8 cellular contexts compared by ENCODE assay signal in the genomic region with DNA sequence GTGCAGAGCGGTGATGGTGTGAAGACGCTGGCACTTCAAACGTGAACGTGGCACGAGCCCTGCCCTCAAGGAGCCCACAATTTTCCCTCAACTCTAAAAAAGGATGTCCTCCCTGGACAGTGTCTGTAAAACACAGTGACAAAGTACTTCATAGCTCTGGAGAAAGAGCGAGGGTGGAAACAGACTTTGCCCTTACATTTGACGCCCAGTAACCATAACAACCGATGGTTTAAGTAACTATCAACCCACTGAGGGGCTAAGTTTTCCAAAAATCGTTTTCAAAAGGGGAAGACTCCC. TPM values are rescaled to one million over a fixed set of nuclear protein-coding genes. Genes with fewer than 3 reads are reported as not detected.
DNase-seq lines count a peak whose midpoint lies in the region; ATAC-seq and TF ChIP-seq lines count a peak whose summit lies in the region.

No MANE protein-coding gene starts in this region.

- H4K20me1 ChIP-seq in OCI-LY7 (ENCODE audit: insufficient read depth, low read length) (no peaks in the 10 kb centered on the region; the same call in 1 of the 2 replicates), osteoblast (ENCODE audit: insufficient read depth, low read length) (peaks cover 37% of the 10 kb centered on the region)

- H3K79me2 ChIP-seq in OCI-LY7 (ENCODE audit: insufficient read depth, low read depth, low read length) (peaks cover 11% of the 10 kb centered on the region; the same call in 1 of the 2 replicates), osteoblast (ENCODE audit: insufficient read depth, low read length) (peaks cover 50% of the 10 kb centered on the region)

- no peaks in the 10 kb centered on the region for H3K36me3 ChIP-seq in OCI-LY7 (ENCODE audit: insufficient read depth, low read length)
- no peaks in the 10 kb centered on the region for H3K36me3 ChIP-seq in esophagus (ENCODE audit: control insufficient read depth in 2 of 2, insufficient read depth in 2 of 2, low read length in 1 of 2)
- H3K36me3 ChIP-seq in osteoblast (ENCODE audit: insufficient read depth, low read length): no peaks in the 10 kb centered on the region

- peaks cover 17% of the 10 kb centered on the region for H3K4me1 ChIP-seq in OCI-LY7 (ENCODE audit: insufficient read depth, low read length, poor library complexity, severe bottlenecking)
- H3K4me1 ChIP-seq in esophagus (ENCODE audit: control insufficient read depth in 2 of 2, insufficient read depth in 2 of 2, low read length in 1 of 2): peaks cover 0 to 10% of the 10 kb centered on the region in 2 donors
- H3K4me1 ChIP-seq in osteoblast (ENCODE audit: insufficient read depth, low read length): peaks cover 25% of the 10 kb centered on the region

- H3K9me2 ChIP-seq in OCI-LY7 (ENCODE audit: insufficient read depth, low read length): no peaks in the 10 kb centered on the region

- DNase-seq in GM12865 (ENCODE audit: low read depth) (no peak), OCI-LY7 (ENCODE audit: low spot score) (no peak), osteoblast (ENCODE audit: insufficient read length, low spot score, missing footprints) (peak; percentile 65), NCI-H2171 (lab: John Stamatoyannopoulos, UW) (no peak), cerebellar nuclear complex (lab: John Stamatoyannopoulos, UW) (no peak), middle frontal gyrus (ENCODE audit: extremely low spot score, low spot score) (no peak)

- CTCF ChIA-PET in OCI-LY7 (lab: Charles Lee; ENCODE audit: unreplicated experiment): no interaction called here

- H2AFZ ChIP-seq in OCI-LY7 (ENCODE audit: low read length): peak overlapping the region; percentile 67
- H2AFZ ChIP-seq in osteoblast (ENCODE audit: low read length): peak overlapping the region; percentile 85

- WGBS in esophagus, 2 donors: 12 to 15% methylated on average over 9 of the region's 9 CpGs

- H3K27me3 ChIP-seq in esophagus (ENCODE audit: control insufficient read depth in 1 of 2, insufficient read depth in 2 of 2, low read length in 2 of 2): no peaks in the 10 kb centered on the region
- H3K27me3 ChIP-seq in osteoblast (ENCODE audit: insufficient read depth, low read length): peaks cover 8% of the 10 kb centered on the region

- BruUV-seq in OCI-LY7 (replicated peaks; lab: Mats Ljungman, UMichigan): no TSS peak

- POLR2A ChIA-PET in OCI-LY7 (lab: Charles Lee): interaction anchor here (2.5 kb wide), 1 partner anchor 17 kb away, joined by 6 read pairs; no protein-coding TSS in a partner anchor

- H3K27ac ChIP-seq in OCI-LY7 (ENCODE audit: low read depth, low read length, poor library complexity, severe bottlenecking) (peak overlapping the region; percentile 38), esophagus (ENCODE audit: low read depth in 2 of 2, low read length in 1 of 2) (peak overlapping the region; percentile 93 to 94), osteoblast (ENCODE audit: low read depth, low read length) (no peak overlapping the region)

- H3K9me3 ChIP-seq in OCI-LY7 (ENCODE audit: low read length) (no peaks in the 10 kb centered on the region), esophagus (ENCODE audit: control insufficient read depth in 2 of 2, insufficient read depth in 1 of 2, low read depth in 1 of 2, low read length in 1 of 2) (no peaks in the 10 kb centered on the region), osteoblast (ENCODE audit: low read depth, low read length) (no peaks in the 10 kb centered on the region)

- H3K4me3 ChIP-seq in GM12865 (ENCODE audit: low read depth, low read length): peak overlapping the region; percentile 78
- peak overlapping the region; percentile 92 for H3K4me3 ChIP-seq in OCI-LY7 (ENCODE audit: low read depth, low read length, poor library complexity, severe bottlenecking)
- peak overlapping the region; percentile 91 to 96 for H3K4me3 ChIP-seq in esophagus (ENCODE audit: low read depth in 1 of 2, low read length in 2 of 2)
- peak overlapping the region; percentile 86 for H3K4me3 ChIP-seq in osteoblast (ENCODE audit: insufficient read depth, low read length)

- ATAC-seq in GM21786 (IDR thresholded peaks at IDR 0.05; ENCODE audit: unreplicated experiment): no peak

- intact Hi-C loops in OCI-LY7 (cut with micrococcal nuclease; ENCODE audit: unreplicated experiment): loop anchor here (1.0 kb wide), 1 partner anchor 116 kb away; no protein-coding TSS in a partner anchor

- TF ChIP-seq CTCF in GM12865 (IDR thresholded peaks at IDR 0.05; ENCODE audit: insufficient read depth, low read depth, low read length, missing control alignments) (no peak), OCI-LY7 (conservative IDR thresholded peaks at IDR 0.05; ENCODE audit: low read length) (no peak), osteoblast (IDR thresholded peaks at IDR 0.05; ENCODE audit: extremely low read depth, low read depth, low read length) (no peak)

- H3K4me2 ChIP-seq in OCI-LY7 (ENCODE audit: low read length): peak overlapping the region; percentile 75
- peak overlapping the region; percentile 80 for H3K4me2 ChIP-seq in osteoblast (ENCODE audit: insufficient read depth, low read length)

RNA-seq across cellular contexts. Expression of a gene that starts 1.0 kb away (rescaled TPM):
- total RNA-seq in OCI-LY7 (2014; rRNA removed; shearing (Covaris generic)): 7.4 and 8.5 TPM in 2 replicates
- 12.4 and 13.9 TPM in 2 replicates for total RNA-seq in OCI-LY7 (2022)
- 10 to 100 TPM in 1 of 2 donors, 1 to 10 TPM in 1; 7.9 to 10.6 TPM for polyA plus RNA-seq in esophagus
- total RNA-seq in osteoblast: 17.7 and 20.6 TPM in 2 replicates
